ENCODE assay signal across 8 cellular contexts in genomic region chr17:75783069-75783783, GRCh38. TPM values are rescaled to one million over a fixed set of nuclear protein-coding genes. Genes with fewer than 3 reads are reported as not detected.
DNase-seq lines count a peak whose midpoint lies in the region; ATAC-seq and TF ChIP-seq lines count a peak whose summit lies in the region.

No MANE protein-coding gene starts in this region.

- H3K4me1 ChIP-seq in liver (ENCODE audit: control insufficient read depth in 4 of 4, insufficient read depth in 4 of 4, low read length in 3 of 4) (peaks cover 2 to 32% (median 10%) of the 10 kb centered on the region in 4 donors), tibial artery (peaks cover 4 to 51% (median 39%) of the 10 kb centered on the region in 4 donors)

- WGBS in liver = 23% methylated on average over 6 of the region's 6 CpGs

- ATAC-seq in GM21717 (IDR thresholded peaks at IDR 0.05; ENCODE audit: unreplicated experiment) = no peak

- intact Hi-C loops in tibial artery (cut with DNase I; ENCODE audit: low total_unique reads) = no loop called here

- DNase-seq in AG08396 (ENCODE audit: low spot score) (peak; percentile 36), GM12865 (ENCODE audit: low read depth) (peak; percentile 87), NCI-H524 (lab: John Stamatoyannopoulos, UW) (peak; percentile 41 to 57), astrocyte of the hippocampus (ENCODE audit: low read depth, low spot score) (peak; percentile 60), tibial artery (no peak), middle frontal gyrus (ENCODE audit: extremely low spot score, low spot score) (no peak)

- peaks cover 0 to 5% (median 2%) of the 10 kb centered on the region in 4 donors for H3K36me3 ChIP-seq in liver (ENCODE audit: control insufficient read depth in 4 of 4, insufficient read depth in 3 of 4, low read depth in 1 of 4, low read length in 3 of 4)
- H3K36me3 ChIP-seq in tibial artery = peaks cover 9 to 12% (median 9%) of the 10 kb centered on the region in 3 donors

- TF ChIP-seq CTCF in GM12865 (IDR thresholded peaks at IDR 0.05; ENCODE audit: insufficient read depth, low read depth, low read length, missing control alignments) (peak; percentile 58), liver (IDR thresholded peaks at IDR 0.05; ENCODE audit: low read depth, low read length, missing input control) (peak; percentile 57), tibial artery (IDR thresholded peaks at IDR 0.05) (peak; percentile 68 to 73)

- H3K27ac ChIP-seq in liver (ENCODE audit: low read depth in 1 of 2, low read length in 2 of 2) (peak overlapping the region; percentile 96 to 99), tibial artery (peak overlapping the region; percentile 95 to 96)

- peak; percentile 39 to 47 for TF ChIP-seq RAD21 in liver (IDR thresholded peaks at IDR 0.05)

- H3K9me3 ChIP-seq in liver (ENCODE audit: control insufficient read depth in 4 of 4, low read length in 3 of 4) = no peaks in the 10 kb centered on the region
- no peaks in the 10 kb centered on the region for H3K9me3 ChIP-seq in tibial artery

- H3K4me3 ChIP-seq in GM12865 (ENCODE audit: low read depth, low read length) = peak overlapping the region; percentile 63
- no peak overlapping the region for H3K4me3 ChIP-seq in liver (ENCODE audit: low read depth in 1 of 3, low read length in 3 of 3)
- H3K4me3 ChIP-seq in tibial artery = peak overlapping the region; percentile 2 to 19

- peak overlapping the region; percentile 38 to 97 for H3K9ac ChIP-seq in liver (ENCODE audit: low read depth in 1 of 2, low read length in 2 of 2)

- H3K27me3 ChIP-seq in liver (ENCODE audit: control insufficient read depth in 4 of 4, insufficient read depth in 4 of 4, low read length in 3 of 4) (no peaks in the 10 kb centered on the region), tibial artery (no peaks in the 10 kb centered on the region)

TF ChIP-seq in liver, 16 proteins besides CTCF, POLR2A, EP300 and RAD21:
- TF ChIP-seq JUND (IDR thresholded peaks at IDR 0.05) = peak in 1 of 2 donors; percentile 18
- TF ChIP-seq GABPA (IDR thresholded peaks at IDR 0.05 in 1 of 2, conservative IDR thresholded peaks at IDR 0.05 in 1 of 2) = no peak
TF ChIP-seq in liver: peak in this region for 1.

RNA-seq across cellular contexts. Expression of gene UNK, which starts 1.4 kb away (rescaled TPM):
- 10 to 100 TPM; 11.5 to 16.4 TPM for total RNA-seq in liver
- polyA plus RNA-seq in liver = 1 to 10 TPM; 4.0 to 6.4 TPM

RNA-seq across cellular contexts. Expression of gene GALK1, which starts 18.2 kb away (rescaled TPM):
- 100 to 1,000 TPM in 1 of 2 donors, 10 to 100 TPM in 1; 80.3 to 111 TPM for total RNA-seq in liver
- 100 to 1,000 TPM in 1 of 2 donors, 10 to 100 TPM in 1; 59.0 to 230 TPM for polyA plus RNA-seq in liver

Comparison
In these comparisons a context has a peak if more than half of its experiments do, and no peak if none do; other contexts are left out.
1. DNase-seq: peak in AG08396 (single experiment), GM12865 (single experiment), NCI-H524 (2 of 2) and astrocyte of the hippocampus (single experiment); none in tibial artery (0 of 2) and middle frontal gyrus (single experiment).
2. H3K4me3 ChIP-seq: peak in GM12865 (single experiment) and tibial artery (2 of 2); none in liver (0 of 3).
3. Peak in every context shown above with its lines, with median percentiles within 50 percentile points of each other: CTCF ChIP-seq.